ENCODE assay signal across 9 cellular contexts in the genomic region with DNA sequence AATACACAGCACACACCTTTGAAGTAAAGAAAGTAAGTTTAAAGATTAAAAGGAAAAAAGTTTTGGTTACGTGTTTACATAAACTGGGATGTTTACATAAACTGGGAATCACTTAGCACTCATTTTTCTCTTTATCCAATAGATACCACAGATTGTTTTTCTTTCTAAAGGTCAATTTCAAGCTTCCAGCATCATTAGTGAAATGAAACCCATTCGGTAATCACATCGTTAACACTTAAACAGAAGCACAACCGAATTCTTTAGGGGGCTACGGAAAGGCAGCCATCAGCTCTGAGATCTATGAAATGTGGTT. TPM values are rescaled to one million over a fixed set of nuclear protein-coding genes. Genes with fewer than 3 reads are reported as not detected.
DNase-seq lines count a peak whose midpoint lies in the region; ATAC-seq, FAIRE-seq and TF ChIP-seq lines count a peak whose summit lies in the region.
"Had no signal": no experiment of that assay in that cellular context is flagged by ENCODE, and none has a peak within 500 bp of the region (broad histone marks: within the 10 kb centered on the region; RNA-seq: fewer than 3 reads in every experiment).

No MANE protein-coding gene starts in this region.

- no peaks in the 10 kb centered on the region for H3K9me3 Mint-ChIP-seq in CD8-positive, alpha-beta T cell

- H3K4me1 ChIP-seq in CD8-positive, alpha-beta T cell (ENCODE audit: insufficient read depth, low read length), result peaks cover 4% of the 10 kb centered on the region
- H3K4me1 ChIP-seq in esophagus squamous epithelium (peaks cover 0 to 19% (median 3%) of the 10 kb centered on the region in 3 donors), pancreas (no peaks in the 10 kb centered on the region)

- no peaks in the 10 kb centered on the region for H3K27me3 ChIP-seq in CD8-positive, alpha-beta T cell (ENCODE audit: insufficient read depth, low read length)
- peaks cover 0 to 35% (median 0%) of the 10 kb centered on the region in 4 donors for H3K27me3 ChIP-seq in esophagus squamous epithelium
- H3K27me3 ChIP-seq in pancreas, result peaks cover 0 to 4% (median 0%) of the 10 kb centered on the region in 4 donors

- FAIRE-seq in pancreas (lab: Jason Lieb, UNC), result no peak

- no peaks in the 10 kb centered on the region for H3K36me3 ChIP-seq in CD8-positive, alpha-beta T cell (ENCODE audit: insufficient read depth, low read length)
- H3K36me3 ChIP-seq in esophagus squamous epithelium (no peaks in the 10 kb centered on the region), pancreas (no peaks in the 10 kb centered on the region)

- no peak overlapping the region for H3K27ac Mint-ChIP-seq in CD8-positive, alpha-beta T cell

- H3K27ac ChIP-seq in CD8-positive, alpha-beta T cell (ENCODE audit: low read depth, low read length), result no peak overlapping the region
- H3K27ac ChIP-seq in RWPE1, result peak overlapping the region; percentile 61; the same call in 1 of the 2 replicates
- peak overlapping the region in 3 of 4 donors; percentile 7 to 26 (median 18) for H3K27ac ChIP-seq in esophagus squamous epithelium
- no peak overlapping the region for H3K27ac ChIP-seq in pancreas

- peaks cover 24% of the 10 kb centered on the region for H3K27me3 Mint-ChIP-seq in CD8-positive, alpha-beta T cell (ENCODE audit: low read depth)

- POLR2A ChIA-PET in CD8-positive, alpha-beta T cell (lab: Charles Lee), result no interaction called here
- POLR2A ChIA-PET in RWPE1 (lab: Yijun Ruan, JAX; ENCODE audit: low non-redundant PET), result no interaction called here

- H3K4me3 ChIP-seq in CD8-positive, alpha-beta T cell (ENCODE audit: low read depth, low read length), result peak overlapping the region; percentile 38
- H3K4me3 ChIP-seq in esophagus squamous epithelium (peak overlapping the region; percentile 44 to 70 (median 58)), pancreas (peak overlapping the region in 3 of 4 donors; percentile 40 to 70 (median 60))

- no peak for TF ChIP-seq CTCF in CD8-positive, alpha-beta T cell (IDR thresholded peaks at IDR 0.05)
- TF ChIP-seq CTCF in RWPE1 (conservative IDR thresholded peaks at IDR 0.05; ENCODE audit: low read depth) (no peak), esophagus squamous epithelium (IDR thresholded peaks at IDR 0.05) (no peak), pancreas (IDR thresholded peaks at IDR 0.05) (no peak)

- H3K9me3 ChIP-seq in CD8-positive, alpha-beta T cell (ENCODE audit: low read length), result no peaks in the 10 kb centered on the region
- H3K9me3 ChIP-seq in esophagus squamous epithelium (no peaks in the 10 kb centered on the region), pancreas (no peaks in the 10 kb centered on the region)

- CTCF ChIA-PET in CD8-positive, alpha-beta T cell (lab: Charles Lee), result interaction anchor here (0.6 to 1.1 kb wide), 2 partner anchors 29 to 132 kb away, joined by 3 to 4 read pairs; no protein-coding TSS in a partner anchor
- CTCF ChIA-PET in RWPE1 (lab: Yijun Ruan, JAX), result no interaction called here

- H3K36me3 Mint-ChIP-seq in CD8-positive, alpha-beta T cell, result peaks cover 5% of the 10 kb centered on the region

- no peak for TF ChIP-seq POLR2A in esophagus squamous epithelium (IDR thresholded peaks at IDR 0.05)

- H3K4me3 Mint-ChIP-seq in CD8-positive, alpha-beta T cell, result peak overlapping the region; percentile 87

- DNase-seq in CD8-positive, alpha-beta T cell, result no peak
- DNase-seq in RWPE1 (ENCODE audit: low spot score) (no peak), esophagus squamous epithelium (lab: John Stamatoyannopoulos, UW) (no peak), pancreas (no peak), cortex of kidney (lab: John Stamatoyannopoulos, UW) (no peak)
- no peak for DNase-seq in activated effector memory CD4-positive, alpha-beta T cell treated with Interleukin-2 at 50 U/mL for 16 hours
- DNase-seq: SHP77 treated with DMSO at 0.1 percent for 48 hours had no signal

- H3K4me1 Mint-ChIP-seq in CD8-positive, alpha-beta T cell (ENCODE audit: low read depth), result peaks cover 13% of the 10 kb centered on the region

- ATAC-seq in CD8-positive, alpha-beta T cell, result no peak
- ATAC-seq in pancreas (no peak), HG03175 (IDR thresholded peaks at IDR 0.05; ENCODE audit: unreplicated experiment) (no peak), HG03354 (IDR thresholded peaks at IDR 0.05; ENCODE audit: poor library complexity, severe bottlenecking, unreplicated experiment) (no peak)

- intact Hi-C loops in CD8-positive, alpha-beta T cell (cut with DNase I, micrococcal nuclease), result no loop called here
- intact Hi-C loops in esophagus squamous epithelium (cut with DNase I) (no loop called here), pancreas (cut with DNase I) (no loop called here)

- 15 to 24% methylated on average over 5 of the region's 5 CpGs for WGBS in esophagus squamous epithelium, 2 donors
- 12 to 13% methylated on average over 5 of the region's 5 CpGs for WGBS in pancreas, 2 donors

RNA-seq across cellular contexts. Expression of gene ODAD2, which starts 1.1 kb away (rescaled TPM):
- under 1 TPM in 1 of 2 experiments, not detected in 1; 0.11 TPM for total RNA-seq in CD8-positive, alpha-beta T cell
- total RNA-seq in esophagus squamous epithelium (under 1 TPM in 2 of 4 donors, not detected in 2; 0.19 to 0.29 TPM), pancreas (under 1 TPM in 2 of 6 donors, not detected in 4; 0.15 to 0.28 TPM)
- under 1 TPM in 1 of 2 donors, not detected in 1; 0.52 TPM for polyA plus RNA-seq in pancreas

Comparison
In these comparisons a context has a peak if more than half of its experiments do, and no peak if none do; other contexts are left out.
1. H3K27ac ChIP-seq: peak in RWPE1 (single experiment) and esophagus squamous epithelium (3 of 4); none in CD8-positive, alpha-beta T cell (single experiment) and pancreas (0 of 4).
2. Peak in every context shown above with its lines, with median percentiles within 50 percentile points of each other: H3K4me3 ChIP-seq.